Comparison of ENCODE assay signal across 9 cellular contexts in the genomic region with DNA sequence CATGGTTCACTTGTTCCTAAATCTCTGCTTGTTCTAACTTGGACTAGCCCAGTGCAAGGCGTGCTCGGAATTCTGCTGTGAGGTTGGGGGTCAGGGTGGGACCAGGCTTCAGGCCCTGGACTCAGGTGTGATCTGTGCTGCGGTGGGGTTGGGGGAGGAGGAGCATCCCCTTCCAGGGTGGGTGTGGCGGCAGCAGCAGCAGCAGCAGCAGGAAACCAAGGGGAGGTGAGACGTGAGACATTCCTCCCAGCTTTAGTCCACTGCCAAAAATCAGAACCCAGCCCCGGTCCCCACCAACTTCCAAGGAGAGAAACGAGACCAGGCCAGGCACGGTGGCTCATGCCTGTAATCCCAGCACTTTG. TPM values are rescaled to one million over a fixed set of nuclear protein-coding genes. Genes with fewer than 3 reads are reported as not detected.
DNase-seq lines count a peak whose midpoint lies in the region; ATAC-seq, FAIRE-seq and TF ChIP-seq lines count a peak whose summit lies in the region.
"Had no signal": no experiment of that assay in that cellular context is flagged by ENCODE, and none has a peak within 500 bp of the region (broad histone marks: within the 10 kb centered on the region; RNA-seq: fewer than 3 reads in every experiment).

No MANE protein-coding gene starts in this region.

- H2AK9ac ChIP-seq in IMR-90 (replicated peaks; ENCODE audit: low read depth, low read length, poor library complexity), result peak overlapping the region; percentile 21

- peaks cover 28% of the 10 kb centered on the region for H3K4me1 ChIP-seq in IMR-90 (ENCODE audit: control insufficient read depth, insufficient read depth, low read length)
- peaks cover 5% of the 10 kb centered on the region for H3K4me1 ChIP-seq in mesendoderm (ENCODE audit: control insufficient read depth, low read depth, low read length)
- H3K4me1 ChIP-seq in thymus (ENCODE audit: control insufficient read depth, insufficient read depth, low read length), result no peaks in the 10 kb centered on the region

- no peaks in the 10 kb centered on the region for H3K79me2 ChIP-seq in mesendoderm (ENCODE audit: control insufficient read depth, insufficient read depth, low read length)

- H3K56ac ChIP-seq in IMR-90 (ENCODE audit: extremely low read depth, insufficient read depth, low read length) (0 out of 2 replicates have a peak overlapping the region, but pooled peaks have one; percentile 21), mesendoderm (ENCODE audit: low read length) (peak overlapping the region; percentile 64)

- H3K23ac ChIP-seq in IMR-90 (ENCODE audit: low read depth, low read length) (peak overlapping the region; percentile 59; the same call in 1 of the 2 replicates), mesendoderm (ENCODE audit: low read length) (no peak overlapping the region)

- H3K4ac ChIP-seq in IMR-90 (ENCODE audit: low read depth, low read length), result peak overlapping the region; percentile 81
- H3K4ac ChIP-seq in mesendoderm (ENCODE audit: low read depth, low read length), result no peak overlapping the region

- no peak for TF ChIP-seq CTCF in IMR-90 (conservative IDR thresholded peaks at IDR 0.05; ENCODE audit: low read depth, low read length)
- no peak for TF ChIP-seq CTCF in D721Med (IDR thresholded peaks at IDR 0.05; ENCODE audit: insufficient read depth, missing control alignments)

- WGBS in IMR-90 (ENCODE audit: extremely low coverage in 2 of 2, insufficient read length in 1 of 2), 2 experiments, result no CpG with 5 or more reads among the region's 8 CpGs
- no CpG with 5 or more reads among the region's 8 CpGs for WGBS in mesendoderm (ENCODE audit: extremely low coverage, insufficient coverage, low lambda C conversion rate)
- 90% methylated on average over 8 of the region's 8 CpGs for WGBS in thymus

- no TSS peak for BruUV-seq in IMR-90 (replicated peaks; lab: Mats Ljungman, UMichigan)

- H2BK15ac ChIP-seq in IMR-90 (ENCODE audit: low read depth, low read length) (peak overlapping the region; percentile 23; the same call in 1 of the 3 replicates), mesendoderm (replicated peaks; ENCODE audit: low read depth) (no peak overlapping the region)

- H3K79me1 ChIP-seq in IMR-90 (ENCODE audit: low read depth in 1 of 2, low read length in 2 of 2), result peaks cover 7 to 10% of the 10 kb centered on the region in 2 experiments; a peak in 2 of 4 replicates
- H3K79me1 ChIP-seq in mesendoderm (ENCODE audit: low read length), result no peaks in the 10 kb centered on the region

- no peak overlapping the region for H3K4me3 ChIP-seq in IMR-90 (ENCODE audit: insufficient read depth, low read depth, low read length)
- no peak overlapping the region for H3K4me3 ChIP-seq in mesendoderm (ENCODE audit: low read length)
- no peak overlapping the region for H3K4me3 ChIP-seq in thymus (ENCODE audit: low read length)

- H3K36me3 ChIP-seq in IMR-90 (ENCODE audit: control insufficient read depth, insufficient read depth, low read length) (peaks cover 19% of the 10 kb centered on the region; the same call in 1 of the 2 replicates), mesendoderm (ENCODE audit: control insufficient read depth, insufficient read depth, low read length) (no peaks in the 10 kb centered on the region), thymus (ENCODE audit: control insufficient read depth, insufficient read depth) (no peaks in the 10 kb centered on the region)

- peak overlapping the region; percentile 53 for H2AK5ac ChIP-seq in IMR-90 (ENCODE audit: low read depth, low read length)
- no peak overlapping the region for H2AK5ac ChIP-seq in mesendoderm (ENCODE audit: low read length)

- DNase-seq in IMR-90, result no peak
- DNase-seq in mesendoderm, result peak; percentile 80
- no peak for DNase-seq in DMS79 (lab: John Stamatoyannopoulos, UW)
- no peak for DNase-seq in cerebellar nuclear complex (lab: John Stamatoyannopoulos, UW)
- no peak for DNase-seq in D721Med (ENCODE audit: insufficient read length, low spot score)

- H3K14ac ChIP-seq in IMR-90 (replicated peaks; ENCODE audit: low read depth, low read length), result peak overlapping the region; percentile 84

- no peak for TF ChIP-seq RAD21 in IMR-90 (IDR thresholded peaks at IDR 0.05; ENCODE audit: low read length)

- dilution Hi-C loops in IMR-90 (cut with HindIII; ENCODE audit: low sequenced_read_pairs, unreplicated experiment), result no loop called here

- H3K9ac ChIP-seq in IMR-90 (ENCODE audit: low read depth, low read length), result peak overlapping the region; percentile 10
- H3K9ac ChIP-seq in mesendoderm (ENCODE audit: low read length), result no peak overlapping the region

- FAIRE-seq in D721Med (lab: Jason Lieb, UNC), result no peak

- peak overlapping the region; percentile 7; the same call in 1 of the 2 replicates for H3K4me2 ChIP-seq in IMR-90 (ENCODE audit: low read depth, low read length)
- no peak overlapping the region for H3K4me2 ChIP-seq in mesendoderm (ENCODE audit: low read length)

- in situ Hi-C loops in IMR-90 (cut with MboI; ENCODE audit: low sequenced_read_pairs), result no loop called here

- no peaks in the 10 kb centered on the region for H4K20me1 ChIP-seq in IMR-90 (ENCODE audit: insufficient read depth, low read length)

- H2BK120ac ChIP-seq in IMR-90 (ENCODE audit: low read depth, low read length) (peak overlapping the region; percentile 84), mesendoderm (ENCODE audit: low read depth, low read length) (no peak overlapping the region)

- peak overlapping the region; percentile 48 for H3K18ac ChIP-seq in IMR-90 (ENCODE audit: low read depth, low read length)
- no peak overlapping the region for H3K18ac ChIP-seq in mesendoderm (ENCODE audit: low read length)

- peak overlapping the region; percentile 42 to 79 for H4K8ac ChIP-seq in IMR-90 (ENCODE audit: low read depth in 2 of 2, low read length in 2 of 2)
- H4K8ac ChIP-seq in mesendoderm (ENCODE audit: low read depth, low read length), result no peak overlapping the region

- H3K27me3 ChIP-seq in IMR-90 (ENCODE audit: control insufficient read depth, insufficient read depth, low read length) (no peaks in the 10 kb centered on the region), mesendoderm (ENCODE audit: insufficient read depth, low read length, poor library complexity) (no peaks in the 10 kb centered on the region), thymus (ENCODE audit: control insufficient read depth, insufficient read depth) (no peaks in the 10 kb centered on the region)

- H2BK20ac ChIP-seq in IMR-90 (ENCODE audit: low read depth, low read length), result peak overlapping the region; percentile 80

- H2AFZ ChIP-seq in IMR-90 (replicated peaks; ENCODE audit: low read length, poor library complexity), result peak overlapping the region; percentile 90

- H3K27ac ChIP-seq in IMR-90 (ENCODE audit: insufficient read depth, low read length) (peak overlapping the region; percentile 72), cingulate gyrus (ENCODE audit: low read depth, low read length) (peak overlapping the region; percentile 70), mesendoderm (ENCODE audit: low read depth, low read length) (no peak overlapping the region), thymus (ENCODE audit: low read depth) (peak overlapping the region; percentile 33)

- peak overlapping the region; percentile 56 for H2BK5ac ChIP-seq in IMR-90 (ENCODE audit: low read depth, low read length, poor library complexity, severe bottlenecking)
- no peak overlapping the region for H2BK5ac ChIP-seq in mesendoderm (ENCODE audit: low read length)

- H4K91ac ChIP-seq in IMR-90 (ENCODE audit: insufficient read depth, low read depth, low read length), result peak overlapping the region; percentile 55

- CTCF ChIA-PET in IMR-90 (lab: Yijun Ruan, JAX), result no interaction called here

- intact Hi-C loops in IMR-90 (cut with micrococcal nuclease), result no loop called here

- H3K9me1 ChIP-seq in IMR-90 (ENCODE audit: insufficient read depth, low read length), result peaks cover 6% of the 10 kb centered on the region; the same call in 1 of the 2 replicates

- H4K5ac ChIP-seq in IMR-90 (ENCODE audit: low read depth, low read length) (peak overlapping the region; percentile 22), mesendoderm (ENCODE audit: low read length) (no peak overlapping the region)

- no peak for TF ChIP-seq POLR2A in IMR-90 (IDR thresholded peaks at IDR 0.05; ENCODE audit: low read depth, low read length)

- H3K9me3 ChIP-seq in IMR-90 (ENCODE audit: control insufficient read depth, insufficient read depth, low read length) (no peaks in the 10 kb centered on the region), thymus (ENCODE audit: control insufficient read depth) (no peaks in the 10 kb centered on the region)

- POLR2A ChIA-PET in IMR-90 (lab: Charles Lee; ENCODE audit: unreplicated experiment), result no interaction called here

- ATAC-seq in IMR-90 (ENCODE audit: low read depth), result peak; percentile 1
- ATAC-seq in GM21447 (IDR thresholded peaks at IDR 0.05; ENCODE audit: unreplicated experiment), result no peak

TF ChIP-seq in IMR-90, 13 proteins besides CTCF, POLR2A, EP300 and RAD21 (continues in another document):
- no peak for TF ChIP-seq CHD1 (IDR thresholded peaks at IDR 0.05; ENCODE audit: low read depth, low read length)
- no peak for TF ChIP-seq NFE2L2 (IDR thresholded peaks at IDR 0.05; ENCODE audit: low read depth, low read length)
- no peak for TF ChIP-seq MAFK (IDR thresholded peaks at IDR 0.05; ENCODE audit: low read depth, low read length)
- no peak for TF ChIP-seq BHLHE40 (IDR thresholded peaks at IDR 0.05; ENCODE audit: low read depth, low read length)
- no peak for TF ChIP-seq RCOR1 (IDR thresholded peaks at IDR 0.05; ENCODE audit: insufficient replicate concordance, low read length)
- no peak for TF ChIP-seq MAZ (IDR thresholded peaks at IDR 0.05; ENCODE audit: borderline replicate concordance, low read depth, low read length)
- TF ChIP-seq SMC3 (IDR thresholded peaks at IDR 0.05; ENCODE audit: low read depth, low read length), result no peak
- TF ChIP-seq CEBPB (IDR thresholded peaks at IDR 0.05; ENCODE audit: low read depth, low read length), result no peak
- no peak for TF ChIP-seq RFX5 (IDR thresholded peaks at IDR 0.05; ENCODE audit: low read depth, low read length)

RNA-seq across cellular contexts. Expression of a gene that starts 31.8 kb away (rescaled TPM):
- 1.6 and 1.9 TPM in 2 replicates for total RNA-seq in IMR-90 (2012; rRNA removed)
- 6.1 and 6.3 TPM in 2 replicates for polyA plus RNA-seq in IMR-90 (2012; rRNA removed)
- 3.4 and 8.7 TPM in 2 replicates for polyA plus RNA-seq in IMR-90 (2012; cell fraction: cytosol; rRNA removed)
- 3.6 and 6.1 TPM in 2 replicates for polyA plus RNA-seq in IMR-90 (2012; cell fraction: nucleus; rRNA removed; ENCODE audit: low replicate concordance)
- 5.9 TPM for polyA plus RNA-seq in mesendoderm (2013, experiment 1 of 2)
- polyA plus RNA-seq in mesendoderm (2013, experiment 2 of 2), result 5.8 TPM
- 20.9 TPM for polyA plus RNA-seq in thymus
- total RNA-seq: T-helper 2 cell treated with Interferon-gamma antibody and Interleukin-4, amounts not matched to agents 100 ng/mL and 5 ng/mL, for 36 hours had no signal

RNA-seq across cellular contexts. Expression of a gene that starts 39.7 kb away (rescaled TPM):
- total RNA-seq in IMR-90 (2012; rRNA removed), result 37.5 and 44.1 TPM in 2 replicates
- 362 and 405 TPM in 2 replicates for polyA plus RNA-seq in IMR-90 (2012; rRNA removed)
- polyA plus RNA-seq in IMR-90 (2012; cell fraction: cytosol; rRNA removed), result 217 and 450 TPM in 2 replicates
- 98.1 and 215 TPM in 2 replicates for polyA plus RNA-seq in IMR-90 (2012; cell fraction: nucleus; rRNA removed; ENCODE audit: low replicate concordance)
- 96.2 TPM for polyA plus RNA-seq in mesendoderm (2013, experiment 1 of 2)
- 99.0 TPM for polyA plus RNA-seq in mesendoderm (2013, experiment 2 of 2)
- 70.7 TPM for polyA plus RNA-seq in thymus

RNA-seq across cellular contexts. Expression of a gene that starts 48.5 kb away (rescaled TPM):
- total RNA-seq in IMR-90 (2012; rRNA removed), result 0.18 TPM in 1 of 2 replicates, not detected in the other
- polyA plus RNA-seq in IMR-90 (2012; rRNA removed) (not detected in 2 replicates), thymus (0.07 TPM)
- not detected in 2 replicates for polyA plus RNA-seq in IMR-90 (2012; cell fraction: cytosol; rRNA removed)
- polyA plus RNA-seq in IMR-90 (2012; cell fraction: nucleus; rRNA removed; ENCODE audit: low replicate concordance), result 0.10 TPM in 1 of 2 replicates, not detected in the other
- polyA plus RNA-seq in mesendoderm (2013, experiment 1 of 2), result not detected
- not detected for polyA plus RNA-seq in mesendoderm (2013, experiment 2 of 2)
